In the genomic region with DNA sequence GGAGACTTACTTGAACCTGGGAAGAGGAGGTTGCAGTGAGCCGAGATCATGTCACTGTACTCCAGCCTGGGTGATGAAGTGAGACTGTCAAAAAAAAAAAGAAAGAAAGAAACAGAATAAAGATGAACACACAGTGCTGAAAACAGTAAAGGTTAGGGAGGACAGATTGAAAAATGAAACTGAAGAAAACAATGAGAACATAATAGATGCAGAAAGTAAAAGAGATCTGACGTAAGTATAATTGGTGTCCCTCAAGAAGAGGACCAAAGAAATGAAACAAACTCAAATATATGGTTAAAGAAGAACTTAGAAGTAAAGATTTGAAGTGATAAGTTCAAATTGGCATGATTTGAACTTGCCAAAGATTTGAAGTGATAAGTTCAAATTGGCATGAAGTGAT, we compare ENCODE assay signal across 1 cellular context.
TF ChIP-seq lines count a peak whose summit lies in the region.

No MANE protein-coding gene starts in this region.

TF ChIP-seq in HEK293, 187 proteins besides CTCF, POLR2A, EP300 and RAD21:
- TF ChIP-seq KLF7 (tag by site-specific recombination; IDR thresholded peaks at IDR 0.05; ENCODE audit: borderline replicate concordance): no peak
- no peak for TF ChIP-seq ZBTB17 (tag by site-specific recombination; IDR thresholded peaks at IDR 0.05)
- TF ChIP-seq ZNF133 (tag by site-specific recombination; IDR thresholded peaks at IDR 0.05): peak; percentile 98
- no peak for TF ChIP-seq ZNF626 (tag by site-specific recombination; IDR thresholded peaks at IDR 0.05)
- TF ChIP-seq ZNF837 (tag by site-specific recombination; IDR thresholded peaks at IDR 0.05): no peak
- no peak for TF ChIP-seq ZNF660 (tag by site-specific recombination; IDR thresholded peaks at IDR 0.05)
- TF ChIP-seq ZNF24 (tag by site-specific recombination; IDR thresholded peaks at IDR 0.05): no peak
- TF ChIP-seq ZNF792 (tag by site-specific recombination; IDR thresholded peaks at IDR 0.05): peak; percentile 38; the same call in 1 of the 2 replicates
